1 cellular context compared by ENCODE assay signal in the genomic region with DNA sequence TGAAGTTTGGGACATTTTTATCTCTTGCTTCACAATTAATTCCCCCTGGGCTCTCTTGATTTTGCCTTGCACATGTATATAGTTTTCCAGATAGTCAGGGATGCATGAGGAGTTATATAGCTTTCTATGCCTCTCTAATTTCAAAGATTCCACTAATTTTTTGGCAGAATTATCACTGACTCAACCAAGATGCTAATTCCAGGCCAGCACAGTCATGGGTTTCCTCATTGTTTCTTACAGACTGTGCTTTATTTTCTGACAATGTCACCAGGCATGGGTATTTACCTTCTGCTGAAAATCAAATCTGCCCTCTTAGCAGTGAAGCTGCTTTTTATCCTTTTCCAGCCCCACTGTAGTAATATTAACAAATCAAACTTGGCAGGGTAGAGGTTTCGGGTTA.
TF ChIP-seq lines count a peak whose summit lies in the region.

No MANE protein-coding gene starts in this region.

TF ChIP-seq in GM23338, 12 proteins besides CTCF, POLR2A, EP300 and RAD21 (continued from another document):
- TF ChIP-seq, protein P1, sequence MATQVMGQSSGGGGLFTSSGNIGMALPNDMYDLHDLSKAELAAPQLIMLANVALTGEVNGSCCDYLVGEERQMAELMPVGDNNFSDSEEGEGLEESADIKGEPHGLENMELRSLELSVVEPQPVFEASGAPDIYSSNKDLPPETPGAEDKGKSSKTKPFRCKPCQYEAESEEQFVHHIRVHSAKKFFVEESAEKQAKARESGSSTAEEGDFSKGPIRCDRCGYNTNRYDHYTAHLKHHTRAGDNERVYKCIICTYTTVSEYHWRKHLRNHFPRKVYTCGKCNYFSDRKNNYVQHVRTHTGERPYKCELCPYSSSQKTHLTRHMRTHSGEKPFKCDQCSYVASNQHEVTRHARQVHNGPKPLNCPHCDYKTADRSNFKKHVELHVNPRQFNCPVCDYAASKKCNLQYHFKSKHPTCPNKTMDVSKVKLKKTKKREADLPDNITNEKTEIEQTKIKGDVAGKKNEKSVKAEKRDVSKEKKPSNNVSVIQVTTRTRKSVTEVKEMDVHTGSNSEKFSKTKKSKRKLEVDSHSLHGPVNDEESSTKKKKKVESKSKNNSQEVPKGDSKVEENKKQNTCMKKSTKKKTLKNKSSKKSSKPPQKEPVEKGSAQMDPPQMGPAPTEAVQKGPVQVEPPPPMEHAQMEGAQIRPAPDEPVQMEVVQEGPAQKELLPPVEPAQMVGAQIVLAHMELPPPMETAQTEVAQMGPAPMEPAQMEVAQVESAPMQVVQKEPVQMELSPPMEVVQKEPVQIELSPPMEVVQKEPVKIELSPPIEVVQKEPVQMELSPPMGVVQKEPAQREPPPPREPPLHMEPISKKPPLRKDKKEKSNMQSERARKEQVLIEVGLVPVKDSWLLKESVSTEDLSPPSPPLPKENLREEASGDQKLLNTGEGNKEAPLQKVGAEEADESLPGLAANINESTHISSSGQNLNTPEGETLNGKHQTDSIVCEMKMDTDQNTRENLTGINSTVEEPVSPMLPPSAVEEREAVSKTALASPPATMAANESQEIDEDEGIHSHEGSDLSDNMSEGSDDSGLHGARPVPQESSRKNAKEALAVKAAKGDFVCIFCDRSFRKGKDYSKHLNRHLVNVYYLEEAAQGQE (IDR thresholded peaks at IDR 0.05; ENCODE audit: unreplicated experiment), result no peak
